In the genomic region with DNA sequence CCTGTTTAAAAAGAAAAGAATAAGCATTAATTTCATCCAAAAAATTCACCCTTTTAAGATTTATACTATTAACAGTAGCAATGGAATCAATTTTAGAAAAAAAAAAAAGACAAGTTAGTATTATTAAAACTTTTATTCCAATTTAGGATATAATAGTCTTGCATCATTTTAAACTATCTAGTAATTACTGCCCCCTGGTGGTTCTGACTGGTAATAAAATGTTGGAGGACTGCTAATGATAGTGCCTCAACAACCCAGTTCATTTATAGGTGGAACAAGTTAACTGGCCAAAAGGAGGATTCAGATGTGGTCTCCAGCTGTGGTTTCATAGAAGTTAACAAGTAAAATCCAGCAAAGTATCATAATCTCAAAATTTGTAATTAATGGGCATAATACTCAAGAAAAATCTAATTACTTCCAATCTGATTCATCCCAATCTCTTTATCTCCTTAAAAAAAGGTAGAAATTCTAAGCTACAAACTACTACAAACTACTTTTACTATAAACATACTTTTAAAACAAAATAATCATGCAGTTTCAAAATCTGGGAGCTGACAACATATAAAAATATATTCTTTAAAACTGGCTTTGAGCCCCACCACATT, we compare ENCODE assay signal across 8 cellular contexts. TPM values are rescaled to one million over a fixed set of nuclear protein-coding genes. Genes with fewer than 3 reads are reported as not detected.
DNase-seq lines count a peak whose midpoint lies in the region; ATAC-seq and TF ChIP-seq lines count a peak whose summit lies in the region.

No MANE protein-coding gene starts in this region.

- no peak overlapping the region for H2AFZ ChIP-seq in mesenchymal stem cell (ENCODE audit: low read depth, low read length)

- H3K14ac ChIP-seq in mesenchymal stem cell (ENCODE audit: low read length in 2 of 2) = no peak overlapping the region

- H3K4me3 ChIP-seq in dorsolateral prefrontal cortex = no peak overlapping the region
- H3K4me3 ChIP-seq in mesenchymal stem cell (ENCODE audit: insufficient read depth in 1 of 2, low read depth in 1 of 2, low read length in 2 of 2) = no peak overlapping the region

- H3K27me3 ChIP-seq in dorsolateral prefrontal cortex (no peaks in the 10 kb centered on the region), mesenchymal stem cell (ENCODE audit: control insufficient read depth in 1 of 2, insufficient read depth in 1 of 2, low read length in 2 of 2) (no peaks in the 10 kb centered on the region)

- H2AK5ac ChIP-seq in mesenchymal stem cell (ENCODE audit: low read length, severe bottlenecking) = no peak overlapping the region

- no peak overlapping the region for H4K91ac ChIP-seq in mesenchymal stem cell (ENCODE audit: low read length)

- H3K4me2 ChIP-seq in mesenchymal stem cell (ENCODE audit: low read length, poor library complexity, severe bottlenecking) = no peak overlapping the region

- no peak overlapping the region for H3K27ac ChIP-seq in dorsolateral prefrontal cortex
- H3K27ac ChIP-seq in mesenchymal stem cell (ENCODE audit: low read length, poor library complexity, severe bottlenecking) = no peak overlapping the region

- peaks cover 0 to 66% of the 10 kb centered on the region in 2 experiments for H3K36me3 ChIP-seq in mesenchymal stem cell (ENCODE audit: control insufficient read depth in 1 of 2, insufficient read depth in 2 of 2, low read depth in 1 of 2, low read length in 2 of 2)

- H3K9me3 ChIP-seq in mesenchymal stem cell (ENCODE audit: control insufficient read depth, low read length) = no peaks in the 10 kb centered on the region

- H2BK12ac ChIP-seq in mesenchymal stem cell (ENCODE audit: low read length in 2 of 2) = no peak overlapping the region

- no peak overlapping the region for H3K9ac ChIP-seq in mesenchymal stem cell (ENCODE audit: low read length)

- H2BK15ac ChIP-seq in mesenchymal stem cell (ENCODE audit: low read depth, poor library complexity, severe bottlenecking) = no peak overlapping the region

- no peak overlapping the region for H2BK120ac ChIP-seq in mesenchymal stem cell (ENCODE audit: low read depth, low read length)

- H3K4me1 ChIP-seq in mesenchymal stem cell (ENCODE audit: control insufficient read depth, insufficient read depth, low read depth, low read length) = no peaks in the 10 kb centered on the region

- H2BK5ac ChIP-seq in mesenchymal stem cell (ENCODE audit: low read depth, low read length, poor library complexity, severe bottlenecking) = no peak overlapping the region

- no peak overlapping the region for H3K4ac ChIP-seq in mesenchymal stem cell (ENCODE audit: low read depth in 1 of 2, low read length in 2 of 2)

- no peak overlapping the region for H4K8ac ChIP-seq in mesenchymal stem cell (ENCODE audit: low read length)

- ATAC-seq in HG02763 (IDR thresholded peaks at IDR 0.05; ENCODE audit: unreplicated experiment) = peak; percentile 75

- TF ChIP-seq CTCF in AG09319 (IDR thresholded peaks at IDR 0.05; ENCODE audit: low read depth, low read length) = peak; percentile 49
- TF ChIP-seq CTCF in GM12874 (IDR thresholded peaks at IDR 0.05; ENCODE audit: insufficient read depth, low read depth, low read length) = peak; percentile 42; the same call in 1 of the 2 replicates
- TF ChIP-seq CTCF in dorsolateral prefrontal cortex (IDR thresholded peaks at IDR 0.05 in 54 of 56, conservative IDR thresholded peaks at IDR 0.05 in 2 of 56; ENCODE audit: low read depth in 1 of 56, partially characterized antibody in 56 of 56) = peak; percentile 64 to 96 (median 84)

- peak; percentile 8 for DNase-seq in AG09319 (ENCODE audit: extremely low read depth, low read depth)
- peak; percentile 73 for DNase-seq in NCI-H146 (lab: John Stamatoyannopoulos, UW)
- DNase-seq in T-helper 2 cell = peak in 3 of 5 experiments; percentile 4 to 53 (median 21)
- peak in 2 of 10 donors; percentile 16 to 43 for DNase-seq in dorsolateral prefrontal cortex
- DNase-seq in mesenchymal stem cell = peak; percentile 73
- peak; percentile 54 for DNase-seq in ureter (ENCODE audit: low spot score)

- intact Hi-C loops in dorsolateral prefrontal cortex (cut with DNase I) = loop anchor here (2.0 to 10.0 kb wide), 3 partner anchors 200 to 280 kb away; no protein-coding TSS in a partner anchor

- H3K23ac ChIP-seq in mesenchymal stem cell (ENCODE audit: low read length in 2 of 2) = no peak overlapping the region

- H3K79me1 ChIP-seq in mesenchymal stem cell (replicated peaks; ENCODE audit: low read length, poor library complexity, severe bottlenecking) = peaks cover 5% of the 10 kb centered on the region

- H3K18ac ChIP-seq in mesenchymal stem cell (ENCODE audit: low read depth in 1 of 2, low read length in 2 of 2) = no peak overlapping the region

RNA-seq across cellular contexts. Expression of a gene that starts 30.7 kb away (rescaled TPM):
- 10 to 100 TPM in 88 of 120 experiments, 1 to 10 TPM in 32; 4.9 to 23.2 (median 11.7) TPM for total RNA-seq in dorsolateral prefrontal cortex
- not detected for polyA plus RNA-seq in mesenchymal stem cell (2013, experiment 1 of 2)
- not detected for polyA plus RNA-seq in mesenchymal stem cell (2013, experiment 2 of 2)
- 1.9 TPM for total RNA-seq in ureter

RNA-seq across cellular contexts. Expression of a gene that starts 50.2 kb away (rescaled TPM):
- total RNA-seq in dorsolateral prefrontal cortex = 10 to 100 TPM; 26.3 to 60.2 (median 45.6) TPM
- polyA plus RNA-seq in mesenchymal stem cell (2013, experiment 1 of 2) = 79.4 TPM
- 84.7 TPM for polyA plus RNA-seq in mesenchymal stem cell (2013, experiment 2 of 2)
- 55.4 TPM for total RNA-seq in ureter

RNA-seq across cellular contexts. Expression of a gene that starts 51.0 kb away (rescaled TPM):
- total RNA-seq in dorsolateral prefrontal cortex (100 to 1,000 TPM in 118 of 120 experiments, 10 to 100 TPM in 2; 59.0 to 596 (median 327) TPM), ureter (2.8 TPM)
- 2.0 TPM for polyA plus RNA-seq in mesenchymal stem cell (2013, experiment 1 of 2)
- 2.0 TPM for polyA plus RNA-seq in mesenchymal stem cell (2013, experiment 2 of 2)

Comparison
In these comparisons a context has a peak if more than half of its experiments do, and no peak if none do; other contexts are left out.
1. RNA of a gene that starts 51.0 kb away (total RNA-seq): 59.0 to 596 TPM in dorsolateral prefrontal cortex; 2.8 TPM in ureter (single experiment); every median in the first group is over 10 times any median in the second.
2. Peak in every context shown above with its lines, with median percentiles within 50 percentile points of each other: CTCF ChIP-seq.